ENCODE assay signal across 9 cellular contexts in genomic region chr7:135672560-135673359, GRCh38. TPM values are rescaled to one million over a fixed set of nuclear protein-coding genes. Genes with fewer than 3 reads are reported as not detected.
DNase-seq lines count a peak whose midpoint lies in the region; ATAC-seq and TF ChIP-seq lines count a peak whose summit lies in the region.
"Had no signal": no experiment of that assay in that cellular context is flagged by ENCODE, and none has a peak within 500 bp of the region (broad histone marks: within the 10 kb centered on the region; RNA-seq: fewer than 3 reads in every experiment).

No MANE protein-coding gene starts in this region.

- no peak overlapping the region for H3K9ac ChIP-seq in NT2/D1 (ENCODE audit: insufficient read length, low read depth)
- no peak overlapping the region for H3K9ac ChIP-seq in colonic mucosa (ENCODE audit: low read depth in 2 of 2, low read length in 2 of 2)

- peaks cover 21% of the 10 kb centered on the region for H3K36me3 ChIP-seq in NT2/D1 (ENCODE audit: insufficient read depth, insufficient read length, low read length)
- no peaks in the 10 kb centered on the region for H3K36me3 ChIP-seq in colonic mucosa

- no peak overlapping the region for H3K4me3 ChIP-seq in NT2/D1 (ENCODE audit: insufficient read length, low read depth)
- no peak overlapping the region for H3K4me3 ChIP-seq in colonic mucosa

- H3K27me3 ChIP-seq in NT2/D1 (ENCODE audit: insufficient read depth, insufficient read length) (no peaks in the 10 kb centered on the region), colonic mucosa (no peaks in the 10 kb centered on the region)

- DNase-seq in COR-L47 (lab: John Stamatoyannopoulos, UW) (peak; percentile 43), NT2/D1 (ENCODE audit: low read depth, low spot score) (peak; percentile 35), colonic mucosa (peak; percentile 32), lung microvascular endothelial cell (ENCODE audit: low read depth in 2 of 2) (peak; percentile 84 to 89), 8988T (no peak)
- DNase-seq in activated T-cell treated with anti-CD3 and anti-CD28 coated beads, Interleukin-2, amount 50 U/mL, for 1 hour: no peak
- DNase-seq: naive B cell had no signal

- intact Hi-C loops in colonic mucosa (cut with DNase I): no loop called here

- peak; percentile 68 for TF ChIP-seq CTCF in colonic mucosa (IDR thresholded peaks at IDR 0.05)

- no peaks in the 10 kb centered on the region for H3K4me1 ChIP-seq in NT2/D1 (ENCODE audit: insufficient read depth, insufficient read length)
- H3K4me1 ChIP-seq in colonic mucosa: no peaks in the 10 kb centered on the region

- H3K27ac ChIP-seq in colonic mucosa: no peak overlapping the region

- peak; percentile 71 for ATAC-seq in GM19328 (IDR thresholded peaks at IDR 0.05; ENCODE audit: unreplicated experiment)
- ATAC-seq in HG03571 (IDR thresholded peaks at IDR 0.05; ENCODE audit: unreplicated experiment): peak; percentile 64

- H3K9me3 ChIP-seq in NT2/D1 (ENCODE audit: insufficient read depth, low read length) (no peaks in the 10 kb centered on the region), colonic mucosa (no peaks in the 10 kb centered on the region)

RNA-seq across cellular contexts. Expression of gene STMP1, which starts 10.4 kb away (rescaled TPM):
- total RNA-seq in colonic mucosa (10 to 100 TPM; 25.7 to 27.4 TPM), lung microvascular endothelial cell (4.6 and 5.4 TPM in 2 replicates)

RNA-seq across cellular contexts. Expression of gene SLC13A4, which starts 55.2 kb away (rescaled TPM):
- not detected for total RNA-seq in colonic mucosa
- total RNA-seq in lung microvascular endothelial cell: not detected in 2 replicates

Comparison
In these comparisons a context has a peak if more than half of its experiments do, and no peak if none do; other contexts are left out.
1. DNase-seq: peak in COR-L47 (single experiment), NT2/D1 (single experiment), colonic mucosa (single experiment) and lung microvascular endothelial cell (2 of 2); none in 8988T (single experiment) and activated T-cell treated with anti-CD3 and anti-CD28 coated beads, Interleukin-2, amount 50 U/mL, for 1 hour (single experiment).